In genomic region chr10:118583611-118584010, GRCh38 we compare ENCODE assay signal across 20 cellular contexts. TPM values are rescaled to one million over a fixed set of nuclear protein-coding genes. Genes with fewer than 3 reads are reported as not detected.
DNase-seq lines count a peak whose midpoint lies in the region; ATAC-seq and TF ChIP-seq lines count a peak whose summit lies in the region.
"Had no signal": no experiment of that assay in that cellular context is flagged by ENCODE, and none has a peak within 500 bp of the region (broad histone marks: within the 10 kb centered on the region; RNA-seq: fewer than 3 reads in every experiment).

No MANE protein-coding gene starts in this region.

- no peaks in the 10 kb centered on the region for H3K9me2 ChIP-seq in MM.1S (replicated peaks; ENCODE audit: insufficient read depth, low read length)

- no peaks in the 10 kb centered on the region for H3K36me3 Mint-ChIP-seq in osteocyte (ENCODE audit: unreplicated experiment)
- H3K36me3 Mint-ChIP-seq in activated naive CD4-positive, alpha-beta T cell treated with anti-CD3 and anti-CD28 coated beads for 36 hours (ENCODE audit: low read depth), result no peaks in the 10 kb centered on the region
- H3K36me3 Mint-ChIP-seq: IgD-negative memory B cell had no signal

- intact Hi-C loops in activated naive CD4-positive, alpha-beta T cell treated with anti-CD3 and anti-CD28 coated beads for 36 hours (cut with micrococcal nuclease), result no loop called here

- no peaks in the 10 kb centered on the region for H3K27me3 ChIP-seq in MM.1S (replicated peaks; ENCODE audit: insufficient read depth, low read length)

- H2AFZ ChIP-seq in MM.1S (ENCODE audit: low read length), result no peak overlapping the region
- H2AFZ ChIP-seq: GM23338 had no signal

- ATAC-seq in GM18511 (IDR thresholded peaks at IDR 0.05; ENCODE audit: unreplicated experiment), result no peak
- ATAC-seq: GM12878, GM23338, HepG2 had no signal

- DNase-seq in ELR (ENCODE audit: low read depth), result peak; percentile 35
- DNase-seq in HCEC 1CT, result peak; percentile 21
- peak; percentile 57 for DNase-seq in fibroblast of mammary gland (ENCODE audit: low read depth)
- DNase-seq in osteocyte (ENCODE audit: extremely low spot score, unreplicated experiment), result peak; percentile 66
- no peak for DNase-seq in NCI-H2081 treated with DMSO at 0.1 percent for 48 hours (lab: John Stamatoyannopoulos, UW)
- no peak for DNase-seq in MM.1S
- no peak for DNase-seq in activated naive CD4-positive, alpha-beta T cell treated with anti-CD3 and anti-CD28 coated beads for 36 hours
- DNase-seq: AML-193; Caco-2; CD4-positive, alpha-beta T cell; GF-D8; HFFc6; KBM-7 had no signal

- no peak overlapping the region for H3K4me2 ChIP-seq in MM.1S (ENCODE audit: low read depth, low read length)
- H3K4me2 ChIP-seq: GM23338 had no signal

- H3K4me3 Mint-ChIP-seq in osteocyte (ENCODE audit: unreplicated experiment), result no peak overlapping the region
- no peak overlapping the region for H3K4me3 Mint-ChIP-seq in activated naive CD4-positive, alpha-beta T cell treated with anti-CD3 and anti-CD28 coated beads for 36 hours
- H3K4me3 Mint-ChIP-seq: CD4-positive, alpha-beta T cell; GM23338; HFFc6; IgD-negative memory B cell had no signal

- H3K79me2 ChIP-seq in MM.1S (ENCODE audit: low read length), result no peaks in the 10 kb centered on the region

- no peaks in the 10 kb centered on the region for H3K4me1 ChIP-seq in MM.1S (ENCODE audit: low read length)
- H3K4me1 ChIP-seq: Caco-2 had no signal

- H3F3A ChIP-seq in MM.1S (ENCODE audit: insufficient read depth, low read length), result no peaks in the 10 kb centered on the region

- no peaks in the 10 kb centered on the region for H3K9me3 Mint-ChIP-seq in osteocyte (ENCODE audit: unreplicated experiment)
- H3K9me3 Mint-ChIP-seq in activated naive CD4-positive, alpha-beta T cell treated with anti-CD3 and anti-CD28 coated beads for 36 hours, result no peaks in the 10 kb centered on the region
- H3K9me3 Mint-ChIP-seq: CD4-positive, alpha-beta T cell; GM23338; HFFc6 had no signal

- H3K27me3 Mint-ChIP-seq in osteocyte (ENCODE audit: unreplicated experiment), result peaks cover 6% of the 10 kb centered on the region
- H3K27me3 Mint-ChIP-seq in activated naive CD4-positive, alpha-beta T cell treated with anti-CD3 and anti-CD28 coated beads for 36 hours (ENCODE audit: low read depth), result no peaks in the 10 kb centered on the region
- H3K27me3 Mint-ChIP-seq: CD4-positive, alpha-beta T cell; IgD-negative memory B cell had no signal

- no peak overlapping the region for H3K27ac ChIP-seq in MM.1S (ENCODE audit: low read length)
- H3K27ac ChIP-seq: C4-2B had no signal

- TF ChIP-seq CTCF in fibroblast of mammary gland (conservative IDR thresholded peaks at IDR 0.05; ENCODE audit: control insufficient read depth, insufficient read depth, low read depth, low read length), result no peak
- no peak for TF ChIP-seq CTCF in osteocyte (IDR thresholded peaks at IDR 0.05)
- no peak for TF ChIP-seq CTCF in MM.1S (IDR thresholded peaks at IDR 0.05; ENCODE audit: low read length)

- no peak overlapping the region for H3K27ac Mint-ChIP-seq in osteocyte (ENCODE audit: unreplicated experiment)
- H3K27ac Mint-ChIP-seq in activated naive CD4-positive, alpha-beta T cell treated with anti-CD3 and anti-CD28 coated beads for 36 hours, result no peak overlapping the region
- H3K27ac Mint-ChIP-seq: CD4-positive, alpha-beta T cell; GM23338; HFFc6; IgD-negative memory B cell had no signal

- H3K4me3 ChIP-seq in fibroblast of mammary gland (ENCODE audit: control insufficient read depth, low read depth, low read length) (no peak overlapping the region), MM.1S (ENCODE audit: low read length) (no peak overlapping the region)
- H3K4me3 ChIP-seq: GM12878, GM23338 had no signal

- no peaks in the 10 kb centered on the region for H3K9me3 ChIP-seq in MM.1S (replicated peaks; ENCODE audit: insufficient read depth, low read length)

- H3K9ac ChIP-seq in MM.1S (ENCODE audit: low read length), result no peak overlapping the region

- H3K36me3 ChIP-seq in MM.1S (replicated peaks; ENCODE audit: insufficient read depth, low read length), result no peaks in the 10 kb centered on the region

- no peaks in the 10 kb centered on the region for H3K4me1 Mint-ChIP-seq in osteocyte (ENCODE audit: unreplicated experiment)
- H3K4me1 Mint-ChIP-seq in activated naive CD4-positive, alpha-beta T cell treated with anti-CD3 and anti-CD28 coated beads for 36 hours (ENCODE audit: low read depth), result no peaks in the 10 kb centered on the region
- H3K4me1 Mint-ChIP-seq: IgD-negative memory B cell had no signal

- H4K20me1 ChIP-seq in MM.1S (ENCODE audit: insufficient read depth, low read length), result no peaks in the 10 kb centered on the region

- CTCF ChIA-PET in activated naive CD4-positive, alpha-beta T cell treated with anti-CD3 and anti-CD28 coated beads for 36 hours (lab: Charles Lee), result no interaction called here

RNA-seq across cellular contexts. Expression of gene PRLHR, which starts 11.8 kb away (rescaled TPM):
- not detected in 2 replicates for total RNA-seq in osteocyte
- not detected for total RNA-seq in activated naive CD4-positive, alpha-beta T cell treated with anti-CD3 and anti-CD28 coated beads for 36 hours
- total RNA-seq: Caco-2; CD4-positive, alpha-beta T cell; Daoy; GM12878; HepG2; HFFc6 had no signal

Comparison
In these comparisons a context has a peak if more than half of its experiments do, and no peak if none do; other contexts are left out.
1. DNase-seq: peak in ELR (single experiment), HCEC 1CT (single experiment), fibroblast of mammary gland (single experiment) and osteocyte (single experiment); none in NCI-H2081 treated with DMSO at 0.1 percent for 48 hours (single experiment), MM.1S (single experiment) and activated naive CD4-positive, alpha-beta T cell treated with anti-CD3 and anti-CD28 coated beads for 36 hours (single experiment).